8 cellular contexts compared by ENCODE assay signal in the genomic region with DNA sequence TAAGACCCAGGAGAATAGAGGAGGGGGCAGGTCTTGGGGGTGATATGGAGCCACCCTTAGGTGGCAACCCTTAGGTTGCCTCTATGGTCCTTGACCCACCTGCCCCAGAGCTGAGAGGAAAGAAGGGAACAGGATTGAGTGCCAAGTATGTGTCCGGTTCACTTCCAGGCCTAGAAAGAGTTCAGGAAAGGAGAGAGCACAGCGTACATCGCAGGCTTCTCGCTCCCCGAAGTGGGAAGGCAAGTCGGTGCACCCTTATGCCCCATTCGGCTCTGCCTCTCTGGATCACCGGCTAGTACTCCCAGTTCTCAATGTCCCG. TPM values are rescaled to one million over a fixed set of nuclear protein-coding genes. Genes with fewer than 3 reads are reported as not detected.
A peak's percentile ranks its signal among the peaks of the same experiment; 100 is the strongest.
DNase-seq lines count a peak whose midpoint lies in the region; ATAC-seq and TF ChIP-seq lines count a peak whose summit lies in the region.
"Had no signal": no experiment of that assay in that cellular context is flagged by ENCODE, and none has a peak within 500 bp of the region (broad histone marks: within the 10 kb centered on the region; RNA-seq: fewer than 3 reads in every experiment).

No MANE protein-coding gene starts in this region.

- BruUV-seq in Panc1 (replicated peaks; lab: Mats Ljungman, UMichigan): no TSS peak

- ATAC-seq in Panc1: no peak; the same call in 1 of the 2 replicates

- peaks cover 63% of the 10 kb centered on the region for H3K4me1 Mint-ChIP-seq in endothelial cell (ENCODE audit: unreplicated experiment)

- H3K27ac ChIP-seq in Panc1 (ENCODE audit: low read length) (no peak overlapping the region), rectal smooth muscle tissue (ENCODE audit: low read depth, low read length) (no peak overlapping the region)

- peaks cover 10% of the 10 kb centered on the region for H3K27me3 Mint-ChIP-seq in endothelial cell (ENCODE audit: unreplicated experiment)

- TF ChIP-seq CTCF in Panc1 (IDR thresholded peaks at IDR 0.05) (no peak), endothelial cell (IDR thresholded peaks at IDR 0.05; ENCODE audit: unreplicated experiment) (no peak)

- H3K4me1 ChIP-seq in Panc1 (ENCODE audit: control insufficient read depth, insufficient read depth, low read length): peaks cover 3% of the 10 kb centered on the region; the same call in 1 of the 2 replicates
- H3K4me1 ChIP-seq in rectal smooth muscle tissue (ENCODE audit: control insufficient read depth, insufficient read depth, low read length): no peaks in the 10 kb centered on the region

- in situ Hi-C loops in Panc1 (cut with HindIII; ENCODE audit: low pct_unique_long_range_greater_than_20kb, low sequenced_read_pairs): no loop called here

- H3K27me3 ChIP-seq in Panc1 (ENCODE audit: control insufficient read depth, insufficient read depth, low read length): peaks cover 22% of the 10 kb centered on the region
- H3K27me3 ChIP-seq in rectal smooth muscle tissue (ENCODE audit: control insufficient read depth, insufficient read depth, low read length): peaks cover 38% of the 10 kb centered on the region

- intact Hi-C loops in Panc1 (cut with micrococcal nuclease; ENCODE audit: unreplicated experiment): no loop called here

- H3K9ac ChIP-seq in rectal smooth muscle tissue (ENCODE audit: low read length): no peak overlapping the region

- H3K4me3 Mint-ChIP-seq in endothelial cell (ENCODE audit: unreplicated experiment): peak overlapping the region; percentile 93

- H3K4me3 ChIP-seq in Panc1 (ENCODE audit: low read depth in 2 of 2, low read length in 2 of 2): peak overlapping the region; percentile 34 to 40
- H3K4me3 ChIP-seq in rectal smooth muscle tissue (ENCODE audit: low read length): peak overlapping the region; percentile 49

- H3K36me3 ChIP-seq in Panc1 (ENCODE audit: control insufficient read depth, insufficient read depth, low read length) (no peaks in the 10 kb centered on the region), rectal smooth muscle tissue (ENCODE audit: control insufficient read depth, insufficient read depth, low read length) (no peaks in the 10 kb centered on the region)

- DNase-seq in Panc1 (ENCODE audit: low read depth, low spot score) (no peak), endothelial cell (ENCODE audit: low spot score) (no peak), NCI-H1694 treated with DMSO at 0.1 percent for 48 hours (lab: John Stamatoyannopoulos, UW) (no peak), NCI-H1417 treated with DMSO at 0.1 percent for 48 hours (lab: John Stamatoyannopoulos, UW) (no peak), NCI-H2029 treated with DMSO at 0.1 percent for 48 hours (lab: John Stamatoyannopoulos, UW) (no peak)
- DNase-seq: KBM-7 had no signal

- H3K9me3 Mint-ChIP-seq in endothelial cell (ENCODE audit: unreplicated experiment): no peaks in the 10 kb centered on the region

- H3K9me3 ChIP-seq in Panc1 (ENCODE audit: control insufficient read depth, insufficient read depth, low read depth, low read length): no peaks in the 10 kb centered on the region

- H3K36me3 Mint-ChIP-seq in endothelial cell (ENCODE audit: low read depth, unreplicated experiment): peaks cover 12% of the 10 kb centered on the region

- no peak overlapping the region for H3K27ac Mint-ChIP-seq in endothelial cell (ENCODE audit: unreplicated experiment)

- POLR2A ChIA-PET in Panc1 (lab: Charles Lee): interaction anchor here (0.7 kb wide), 1 partner anchor 29 kb away, joined by 3 read pairs; no protein-coding TSS in a partner anchor

- CTCF ChIA-PET in Panc1 (lab: Charles Lee): interaction anchor here (1.0 to 1.8 kb wide), 2 partner anchors 9 to 40 kb away, joined by 3 to 6 read pairs; a partner anchor contains a TSS

RNA-seq across cellular contexts. Expression of a gene that starts 0.6 kb away (rescaled TPM):
- 4.0 TPM for total RNA-seq in Panc1 (2021; ENCODE audit: unreplicated experiment)
- polyA plus RNA-seq in Panc1 (2012; ENCODE audit: insufficient read length): 2.9 TPM
- 30.7 TPM for total RNA-seq in endothelial cell (ENCODE audit: unreplicated experiment)

RNA-seq across cellular contexts. Expression of a gene that starts 9.3 kb away (rescaled TPM):
- total RNA-seq in Panc1 (2021; ENCODE audit: unreplicated experiment) (34.9 TPM), endothelial cell (ENCODE audit: unreplicated experiment) (44.8 TPM)
- 52.2 TPM for polyA plus RNA-seq in Panc1 (2012; ENCODE audit: insufficient read length)

RNA-seq across cellular contexts. Expression of a gene that starts 18.9 kb away (rescaled TPM):
- total RNA-seq in Panc1 (2021; ENCODE audit: unreplicated experiment) (1.9 TPM), endothelial cell (ENCODE audit: unreplicated experiment) (1.0 TPM)
- polyA plus RNA-seq in Panc1 (2012; ENCODE audit: insufficient read length): 1.7 TPM
- total RNA-seq: glomerular endothelial cell had no signal

RNA-seq across cellular contexts. Expression of a gene that starts 19.0 kb away (rescaled TPM):
- total RNA-seq in Panc1 (2021; ENCODE audit: unreplicated experiment) (41.9 TPM), endothelial cell (ENCODE audit: unreplicated experiment) (56.3 TPM)
- 40.6 TPM for polyA plus RNA-seq in Panc1 (2012; ENCODE audit: insufficient read length)

RNA-seq across cellular contexts. Expression of a gene that starts 28.7 kb away (rescaled TPM):
- total RNA-seq in Panc1 (2021; ENCODE audit: unreplicated experiment) (9.1 TPM), endothelial cell (ENCODE audit: unreplicated experiment) (28.0 TPM)
- polyA plus RNA-seq in Panc1 (2012; ENCODE audit: insufficient read length): 12.4 TPM
